In genomic region chr7:143382791-143383641, GRCh38 we compare ENCODE assay signal across 9 cellular contexts. TPM values are rescaled to one million over a fixed set of nuclear protein-coding genes. Genes with fewer than 3 reads are reported as not detected.
DNase-seq lines count a peak whose midpoint lies in the region; ATAC-seq, FAIRE-seq and TF ChIP-seq lines count a peak whose summit lies in the region.
"Had no signal": no experiment of that assay in that cellular context is flagged by ENCODE, and none has a peak within 500 bp of the region (broad histone marks: within the 10 kb centered on the region; RNA-seq: fewer than 3 reads in every experiment).

No MANE protein-coding gene starts in this region.

- DNase-seq in A549 (ENCODE audit: low read depth in 1 of 2, low spot score in 1 of 2), result no peak
- no peak for DNase-seq in effector memory CD8-positive, alpha-beta T cell
- no peak for DNase-seq in naive B cell
- no peak for DNase-seq in GF-D8 (lab: John Stamatoyannopoulos, UW)
- no peak for DNase-seq in KG1 (lab: John Stamatoyannopoulos, UW)
- DNase-seq in WERI-Rb-1, result no peak

- H3K9me3 ChIP-seq in A549 (no peaks in the 10 kb centered on the region), HUES64 (ENCODE audit: insufficient read depth, low read depth, low read length) (no peaks in the 10 kb centered on the region), WERI-Rb-1 (ENCODE audit: severe bottlenecking) (no peaks in the 10 kb centered on the region)

- H3K9ac ChIP-seq in HUES64 (ENCODE audit: low read depth, low read length), result peak overlapping the region; percentile 91

- H3K36me3 Mint-ChIP-seq in effector memory CD8-positive, alpha-beta T cell (ENCODE audit: insufficient read depth), result peaks cover 17% of the 10 kb centered on the region
- H3K36me3 Mint-ChIP-seq in naive B cell, result no peaks in the 10 kb centered on the region

- H3K4me3 ChIP-seq in A549 (peak overlapping the region; percentile 100), HUES64 (ENCODE audit: low read length) (peak overlapping the region; percentile 95), WERI-Rb-1 (ENCODE audit: low read depth, low read length) (no peak overlapping the region)

- CTCF ChIA-PET in A549 (lab: Yijun Ruan, JAX), result interaction anchor here (1.9 to 2.7 kb wide), 3 partner anchors 25 to 37 kb away, joined by 8 to 18 read pairs (median 8); partner anchors contain the start of gene EPHA1

- H3K27ac ChIP-seq in A549, result peak overlapping the region; percentile 99 to 100; a peak in 4 of 6 replicates
- H3K27ac ChIP-seq in HUES64 (ENCODE audit: low read depth, low read length), result no peak overlapping the region
- no peak overlapping the region for H3K27ac ChIP-seq in WERI-Rb-1

- ATAC-seq in A549, result no peak
- no peak for ATAC-seq in effector memory CD8-positive, alpha-beta T cell (replicated peaks)
- no peak for ATAC-seq in naive B cell (ENCODE audit: low read depth in 2 of 2)
- no peak for ATAC-seq in GM21390 (IDR thresholded peaks at IDR 0.05; ENCODE audit: unreplicated experiment)

- peak overlapping the region; percentile 83 for H3K4me2 ChIP-seq in A549

- peaks cover 27 to 28% of the 10 kb centered on the region in 2 donors for H3K4me1 Mint-ChIP-seq in effector memory CD8-positive, alpha-beta T cell (ENCODE audit: low read depth in 2 of 2)
- H3K4me1 Mint-ChIP-seq in naive B cell, result peaks cover 10 to 17% (median 14%) of the 10 kb centered on the region in 3 donors

- H3K4me1 ChIP-seq in A549, result peaks cover 50% of the 10 kb centered on the region
- peaks cover 21% of the 10 kb centered on the region for H3K4me1 ChIP-seq in HUES64 (ENCODE audit: insufficient read depth, low read length)

- TF ChIP-seq RAD21 in A549 (conservative IDR thresholded peaks at IDR 0.05 in 1 of 2, IDR thresholded peaks at IDR 0.05 in 1 of 2), result no peak

- no peak for TF ChIP-seq POLR2A in A549 (IDR thresholded peaks at IDR 0.05; ENCODE audit: low read length)

- H3K27ac Mint-ChIP-seq in effector memory CD8-positive, alpha-beta T cell, result peak overlapping the region; percentile 29 to 66
- peak overlapping the region in 2 of 6 donors; percentile 49 to 58 for H3K27ac Mint-ChIP-seq in naive B cell

- no peaks in the 10 kb centered on the region for H3K27me3 Mint-ChIP-seq in effector memory CD8-positive, alpha-beta T cell
- no peaks in the 10 kb centered on the region for H3K27me3 Mint-ChIP-seq in naive B cell

- POLR2A ChIA-PET in A549 (lab: Yijun Ruan, JAX), result no interaction called here

- 94% methylated on average over 12 of the region's 15 CpGs for WGBS in A549 (ENCODE audit: missing lambda C conversion rate)
- 88% methylated on average over 15 of the region's 15 CpGs for WGBS in HUES64

- H3K36me3 ChIP-seq in HUES64 (ENCODE audit: insufficient read depth, low read length), result peaks cover 51% of the 10 kb centered on the region
- no peaks in the 10 kb centered on the region for H3K36me3 ChIP-seq in WERI-Rb-1

- H3K4me3 Mint-ChIP-seq in effector memory CD8-positive, alpha-beta T cell, result no peak overlapping the region
- peak overlapping the region in 7 of 8 donors; percentile 14 to 88 (median 68) for H3K4me3 Mint-ChIP-seq in naive B cell

- H3K9me3 Mint-ChIP-seq in effector memory CD8-positive, alpha-beta T cell, result no peaks in the 10 kb centered on the region
- H3K9me3 Mint-ChIP-seq in naive B cell, result no peaks in the 10 kb centered on the region

- no peak for TF ChIP-seq EP300 in A549 (IDR thresholded peaks at IDR 0.05)

- no peak for FAIRE-seq in A549 (lab: Jason Lieb, UNC)
- FAIRE-seq: RCC 7860 had no signal

- H3K27me3 ChIP-seq in HUES64 (ENCODE audit: insufficient read depth, low read length), result no peaks in the 10 kb centered on the region
- H3K27me3 ChIP-seq in WERI-Rb-1 (ENCODE audit: insufficient read depth, low read depth, severe bottlenecking), result no peaks in the 10 kb centered on the region

- TF ChIP-seq CTCF in A549 (IDR thresholded peaks at IDR 0.05), result no peak
- TF ChIP-seq CTCF in WERI-Rb-1 (IDR thresholded peaks at IDR 0.05; ENCODE audit: low read depth, low read length), result no peak

TF ChIP-seq in A549, 52 proteins besides CTCF, POLR2A, EP300 and RAD21:
- no peak for TF ChIP-seq REST (IDR thresholded peaks at IDR 0.05)
- TF ChIP-seq TP53 (CRISPR knock-in tag; IDR thresholded peaks at IDR 0.05), result no peak
- no peak for TF ChIP-seq BHLHE40 (IDR thresholded peaks at IDR 0.05; ENCODE audit: low read depth, low read length)
- no peak for TF ChIP-seq ZNF302 (CRISPR knock-in tag; IDR thresholded peaks at IDR 0.05)
- TF ChIP-seq MYC (IDR thresholded peaks at IDR 0.05; ENCODE audit: borderline replicate concordance, low read length), result no peak
- no peak for TF ChIP-seq HOXB13 (CRISPR knock-in tag; IDR thresholded peaks at IDR 0.05; ENCODE audit: low read depth)
- no peak for TF ChIP-seq NFE2L2 (conservative IDR thresholded peaks at IDR 0.05; ENCODE audit: low read length)

RNA-seq across cellular contexts. Expression of gene ZYX, which starts 1.9 kb away (rescaled TPM):
- polyA plus RNA-seq in A549 (2011; rRNA removed), result 13.3 and 24.5 TPM in 2 replicates
- polyA plus RNA-seq in A549 (2012; cell fraction: cytosol; rRNA removed), result 89.4 and 115 TPM in 2 replicates
- polyA plus RNA-seq in A549 (2012; cell fraction: nucleus; rRNA removed), result 182 and 185 TPM in 2 replicates
- 109 to 124 TPM (median 119 TPM) in 3 replicates for polyA plus RNA-seq in A549 (2017; fragmentation: RNase III; extraction: RNeasy Plus Mini Kit Qiagen cat#74134 plus additional on column Dnase treatment)
- polyA minus RNA-seq in A549 (2011; rRNA and poly(A)+ RNA removed), result 37.2 and 58.9 TPM in 2 replicates
- 154 TPM for polyA plus RNA-seq in HUES64 (2013, experiment 1 of 2)
- polyA plus RNA-seq in HUES64 (2013, experiment 2 of 2), result 147 TPM
- polyA plus RNA-seq in naive B cell (ENCODE audit: low read depth in 6 of 6), result 10 to 100 TPM in 4 of 6 donors, 1 to 10 TPM in 2; 4.7 to 21.4 (median 12.2) TPM

RNA-seq across cellular contexts. Expression of gene FAM131B, which starts 20.5 kb away (rescaled TPM):
- polyA plus RNA-seq in A549 (2011; rRNA removed), result 0.52 and 0.78 TPM in 2 replicates
- polyA plus RNA-seq in A549 (2012; cell fraction: cytosol; rRNA removed), result 0.15 and 0.18 TPM in 2 replicates
- 0.19 and 0.50 TPM in 2 replicates for polyA plus RNA-seq in A549 (2012; cell fraction: nucleus; rRNA removed)
- 0.16 to 0.32 TPM (median 0.19 TPM) in 3 replicates for polyA plus RNA-seq in A549 (2017; fragmentation: RNase III; extraction: RNeasy Plus Mini Kit Qiagen cat#74134 plus additional on column Dnase treatment)
- polyA minus RNA-seq in A549 (2011; rRNA and poly(A)+ RNA removed), result 0.83 and 1.3 TPM in 2 replicates
- polyA plus RNA-seq in HUES64 (2013, experiment 1 of 2), result 14.9 TPM
- 16.0 TPM for polyA plus RNA-seq in HUES64 (2013, experiment 2 of 2)
- not detected for polyA plus RNA-seq in naive B cell (ENCODE audit: low read depth in 6 of 6)

RNA-seq across cellular contexts. Expression of gene EPHA1, which starts 25.6 kb away (rescaled TPM):
- polyA plus RNA-seq in A549 (2011; rRNA removed) (not detected in 2 replicates), A549 (2017; fragmentation: RNase III; extraction: RNeasy Plus Mini Kit Qiagen cat#74134 plus additional on column Dnase treatment) (not detected in 3 replicates), naive B cell (ENCODE audit: low read depth in 6 of 6) (under 1 TPM in 1 of 6 donors, not detected in 5; 0.06 TPM)
- polyA plus RNA-seq in A549 (2012; cell fraction: cytosol; rRNA removed), result not detected in 2 replicates
- not detected in 2 replicates for polyA plus RNA-seq in A549 (2012; cell fraction: nucleus; rRNA removed)
- not detected in 2 replicates for polyA minus RNA-seq in A549 (2011; rRNA and poly(A)+ RNA removed)
- polyA plus RNA-seq in HUES64 (2013, experiment 1 of 2), result 68.9 TPM
- 65.9 TPM for polyA plus RNA-seq in HUES64 (2013, experiment 2 of 2)

Comparison
In these comparisons a context has a peak if more than half of its experiments do, and no peak if none do; other contexts are left out.
1. H3K27ac ChIP-seq: peak in A549 (2 of 2); none in HUES64 (single experiment) and WERI-Rb-1 (single experiment).
2. H3K4me3 Mint-ChIP-seq: peak in naive B cell (7 of 8); none in effector memory CD8-positive, alpha-beta T cell (0 of 2).